In the genomic region with DNA sequence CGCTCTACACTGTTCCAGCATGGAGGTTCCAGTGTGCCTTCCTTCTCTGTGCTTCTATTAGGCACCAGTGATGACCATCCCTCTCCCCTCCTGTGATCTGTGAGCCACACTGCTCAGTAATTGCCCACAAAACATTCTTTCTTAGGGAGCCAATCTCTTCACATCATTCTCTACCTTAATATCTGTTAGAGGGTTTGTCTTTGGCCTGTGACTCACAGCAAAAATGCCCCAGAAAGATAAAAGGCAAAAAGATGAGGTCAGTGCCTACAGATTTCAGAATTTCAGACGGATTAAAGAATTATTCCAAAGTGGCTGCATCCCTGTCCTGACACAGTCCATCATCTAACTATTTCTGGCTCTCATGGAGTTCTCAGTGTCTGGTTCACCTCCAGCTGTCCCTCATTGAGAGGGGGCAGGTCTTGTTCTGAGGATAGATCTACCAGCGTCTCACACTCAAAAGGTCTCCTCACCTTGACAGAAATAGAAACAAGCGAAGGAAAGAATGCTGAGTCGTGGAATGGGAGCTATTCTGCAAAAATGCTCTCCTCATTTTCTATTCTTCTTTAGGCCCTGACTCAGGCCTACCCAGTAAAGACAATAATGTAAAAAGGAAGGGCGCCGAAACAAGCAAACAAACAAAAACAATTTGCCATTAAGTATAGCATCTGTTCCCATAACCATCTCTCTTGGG, we compare ENCODE assay signal across 14 cellular contexts.
"Had no signal": no experiment of that assay in that cellular context is flagged by ENCODE, and none has a peak within 500 bp of the region (broad histone marks: within the 10 kb centered on the region; RNA-seq: fewer than 3 reads in every experiment).

No MANE protein-coding gene starts in this region.

- H3K27me3 ChIP-seq: heart right ventricle, neural progenitor cell, pancreas, tibial artery had no signal

- H3K9me3 Mint-ChIP-seq: activated naive CD8-positive, alpha-beta T cell treated with anti-CD3 and anti-CD28 coated beads for 36 hours; neural progenitor cell had no signal

- H3K4me1 ChIP-seq: neural progenitor cell, pancreas, tibial artery had no signal

- ATAC-seq: activated CD4-positive, CD25-positive, alpha-beta regulatory T cell treated with anti-CD3 and anti-CD28 coated beads, Interleukin-2, amount 50 U/mL, for 24 hours; heart right ventricle; pancreas had no signal

- H3K4me3 Mint-ChIP-seq: activated naive CD8-positive, alpha-beta T cell treated with anti-CD3 and anti-CD28 coated beads for 36 hours; neural progenitor cell had no signal

- H3K36me3 Mint-ChIP-seq: neural progenitor cell had no signal

- H3K27me3 Mint-ChIP-seq: activated naive CD8-positive, alpha-beta T cell treated with anti-CD3 and anti-CD28 coated beads for 36 hours had no signal

- H3K27ac Mint-ChIP-seq: activated naive CD8-positive, alpha-beta T cell treated with anti-CD3 and anti-CD28 coated beads for 36 hours; neural progenitor cell had no signal

- DNase-seq: activated CD4-positive, alpha-beta T cell treated with anti-CD3 and anti-CD28 coated beads, Interleukin-2, amount 50 U/mL, for 4 hours; activated gamma-delta T cell treated with Interleukin-2 at 50 U/mL for 16 hours; activated naive CD8-positive, alpha-beta T cell treated with anti-CD3 and anti-CD28 coated beads for 36 hours; activated T-cell treated with anti-CD3 and anti-CD28 coated beads, Interleukin-2, amount 50 U/mL, for 48 hours; anterior cingulate cortex; heart right ventricle; left ventricle myocardium inferior; mesenchymal stem cell; pancreas; stimulated activated CD4-positive, alpha-beta T cell treated with anti-CD3 and anti-CD28 coated beads, Interleukin-15, amount 100 ng/mL, for 24 hours; stimulated activated CD4-positive, alpha-beta T cell treated with anti-CD3 and anti-CD28 coated beads, Interleukin-4, amount 100 ng/mL, for 24 hours; tibial artery had no signal

- H3K9me3 ChIP-seq: heart right ventricle, left ventricle myocardium inferior, pancreas, tibial artery had no signal

- H3K4me3 ChIP-seq: heart right ventricle, left ventricle myocardium inferior, neural progenitor cell, pancreas, tibial artery had no signal

- H3K27ac ChIP-seq: left ventricle myocardium inferior, neural progenitor cell, pancreas, tibial artery had no signal

- H3K36me3 ChIP-seq: neural progenitor cell, pancreas, tibial artery had no signal
